In genomic region chr7:70585071-70585470, GRCh38 we compare ENCODE assay signal across 21 cellular contexts.
DNase-seq lines count a peak whose midpoint lies in the region; ATAC-seq, FAIRE-seq and TF ChIP-seq lines count a peak whose summit lies in the region.
"Had no signal": no experiment of that assay in that cellular context is flagged by ENCODE, and none has a peak within 500 bp of the region (broad histone marks: within the 10 kb centered on the region; RNA-seq: fewer than 3 reads in every experiment).

No MANE protein-coding gene starts in this region.

- CTCF ChIA-PET in CD8-positive, alpha-beta memory T cell (lab: Charles Lee) = interaction anchor here (1.1 to 2.4 kb wide), 4 partner anchors 63 to 117 kb away, joined by 3 to 12 read pairs (median 4); no protein-coding TSS in a partner anchor

- POLR2A ChIA-PET in CD8-positive, alpha-beta memory T cell (lab: Charles Lee) = interaction anchor here (0.6 kb wide), 1 partner anchor 113 kb away, joined by 5 read pairs; no protein-coding TSS in a partner anchor

- H3K9me3 ChIP-seq in kidney (ENCODE audit: control insufficient read depth in 1 of 2, low read length in 2 of 2) = no peaks in the 10 kb centered on the region
- H3K9me3 ChIP-seq in CD8-positive, alpha-beta memory T cell (ENCODE audit: low read length) = no peaks in the 10 kb centered on the region
- H3K9me3 ChIP-seq: esophagus muscularis mucosa, upper lobe of right lung had no signal

- in situ Hi-C loops in astrocyte of the spinal cord (cut with HindIII; ENCODE audit: low sequenced_read_pairs) = no loop called here

- DNase-seq in DMS 273 (lab: John Stamatoyannopoulos, UW; ENCODE audit: unreplicated experiment) = peak; percentile 55
- no peak for DNase-seq in DMS 273 treated with DMSO at 0.1 percent for 48 hours (lab: John Stamatoyannopoulos, UW)
- peak; percentile 72 for DNase-seq in GM23338 (ENCODE audit: low spot score)
- no peak for DNase-seq in astrocyte of the spinal cord (ENCODE audit: low read depth, low spot score)
- DNase-seq in kidney = no peak
- no peak for DNase-seq in CD8-positive, alpha-beta memory T cell
- no peak for DNase-seq in cardiac septum (ENCODE audit: low spot score)
- DNase-seq: 8988T; activated T-cell treated with anti-CD3 and anti-CD28 coated beads, Interleukin-2, amount 50 U/mL, for 24 hours; CD4-positive, CD25-positive, alpha-beta regulatory T cell; KBM-7; left ventricle myocardium superior; NCI-H526; right cardiac atrium; RPMI8226; upper lobe of right lung had no signal

- peak overlapping the region; percentile 4; the same call in 1 of the 2 replicates for H2AFZ ChIP-seq in GM23338

- H3K36me3 Mint-ChIP-seq in GM23338 (ENCODE audit: low read depth) = no peaks in the 10 kb centered on the region
- no peaks in the 10 kb centered on the region for H3K36me3 Mint-ChIP-seq in CD8-positive, alpha-beta memory T cell
- H3K36me3 Mint-ChIP-seq: CD4-positive, CD25-positive, alpha-beta regulatory T cell had no signal

- H3K4me1 ChIP-seq in GM23338 (ENCODE audit: insufficient read depth) = peaks cover 43% of the 10 kb centered on the region
- peaks cover 7 to 20% of the 10 kb centered on the region in 2 donors for H3K4me1 ChIP-seq in kidney (ENCODE audit: control insufficient read depth in 1 of 2, insufficient read depth in 1 of 2, low read depth in 1 of 2, low read length in 2 of 2)
- H3K4me1 ChIP-seq in CD8-positive, alpha-beta memory T cell (ENCODE audit: insufficient read depth, low read length) = no peaks in the 10 kb centered on the region
- H3K4me1 ChIP-seq: esophagus muscularis mucosa, upper lobe of right lung had no signal

- no peak for FAIRE-seq in kidney (lab: Jason Lieb, UNC)
- FAIRE-seq: colon, G401.6, GM18507 had no signal

- intact Hi-C loops in kidney (cut with DNase I) = no loop called here
- intact Hi-C loops in cardiac septum (cut with DNase I) = no loop called here

- H3K27ac ChIP-seq in GM23338 (ENCODE audit: low read depth) (no peak overlapping the region), kidney (ENCODE audit: low read depth in 2 of 2, low read length in 2 of 2) (no peak overlapping the region)
- no peak overlapping the region for H3K27ac ChIP-seq in CD8-positive, alpha-beta memory T cell (ENCODE audit: low read depth, low read length)
- H3K27ac ChIP-seq: esophagus muscularis mucosa, upper lobe of right lung had no signal

- no peaks in the 10 kb centered on the region for H3F3A ChIP-seq in GM23338 (replicated peaks; ENCODE audit: low read depth)

- peaks cover 10% of the 10 kb centered on the region for H3K27me3 Mint-ChIP-seq in GM23338 (ENCODE audit: insufficient read depth, low read depth, poor library complexity)
- H3K27me3 Mint-ChIP-seq in CD8-positive, alpha-beta memory T cell = no peaks in the 10 kb centered on the region
- H3K27me3 Mint-ChIP-seq: activated T-cell treated with anti-CD3 and anti-CD28 coated beads, Interleukin-2, amount 50 U/mL, for 24 hours; CD4-positive, CD25-positive, alpha-beta regulatory T cell had no signal

- TF ChIP-seq CTCF in GM23338 (conservative IDR thresholded peaks at IDR 0.05; ENCODE audit: low read depth in 2 of 2) (peak; percentile 67 to 85), astrocyte of the spinal cord (IDR thresholded peaks at IDR 0.05; ENCODE audit: low read depth, low read length) (peak; percentile 27), kidney (IDR thresholded peaks at IDR 0.05; ENCODE audit: borderline replicate concordance, extremely low read depth, insufficient read depth) (peak; percentile 10)

- H3K9me3 Mint-ChIP-seq in GM23338 = no peaks in the 10 kb centered on the region
- H3K9me3 Mint-ChIP-seq in CD8-positive, alpha-beta memory T cell = no peaks in the 10 kb centered on the region
- H3K9me3 Mint-ChIP-seq: activated T-cell treated with anti-CD3 and anti-CD28 coated beads, Interleukin-2, amount 50 U/mL, for 24 hours; CD4-positive, CD25-positive, alpha-beta regulatory T cell had no signal

- no peak overlapping the region for H3K4me3 Mint-ChIP-seq in GM23338
- no peak overlapping the region for H3K4me3 Mint-ChIP-seq in CD8-positive, alpha-beta memory T cell
- H3K4me3 Mint-ChIP-seq: activated T-cell treated with anti-CD3 and anti-CD28 coated beads, Interleukin-2, amount 50 U/mL, for 24 hours; CD4-positive, CD25-positive, alpha-beta regulatory T cell had no signal

- no peaks in the 10 kb centered on the region; the same call in 1 of the 2 replicates for H4K20me1 ChIP-seq in GM23338 (replicated peaks; ENCODE audit: insufficient read depth)

- H3K4me3 ChIP-seq in GM23338 (no peak overlapping the region), astrocyte of the spinal cord (ENCODE audit: low read depth, low read length) (no peak overlapping the region), kidney (ENCODE audit: low read length in 2 of 2) (no peak overlapping the region)
- no peak overlapping the region for H3K4me3 ChIP-seq in CD8-positive, alpha-beta memory T cell (ENCODE audit: low read length)
- H3K4me3 ChIP-seq: esophagus muscularis mucosa, upper lobe of right lung had no signal

- no peaks in the 10 kb centered on the region for H3K36me3 ChIP-seq in GM23338 (ENCODE audit: insufficient read depth)
- H3K36me3 ChIP-seq in kidney (ENCODE audit: control insufficient read depth in 1 of 2, insufficient read depth in 2 of 2, low read length in 2 of 2) = no peaks in the 10 kb centered on the region
- H3K36me3 ChIP-seq in CD8-positive, alpha-beta memory T cell (ENCODE audit: insufficient read depth, low read length) = no peaks in the 10 kb centered on the region
- H3K36me3 ChIP-seq: esophagus muscularis mucosa, upper lobe of right lung had no signal

- H3K27me3 ChIP-seq in GM23338 (ENCODE audit: insufficient read depth) = no peaks in the 10 kb centered on the region
- H3K27me3 ChIP-seq in CD8-positive, alpha-beta memory T cell (ENCODE audit: insufficient read depth, low read length, poor library complexity, severe bottlenecking) = no peaks in the 10 kb centered on the region
- H3K27me3 ChIP-seq: esophagus muscularis mucosa, upper lobe of right lung had no signal

- ATAC-seq in GM23338 = peak; percentile 69
- no peak for ATAC-seq in GM21367 (IDR thresholded peaks at IDR 0.05; ENCODE audit: unreplicated experiment)
- ATAC-seq: left ventricle myocardium superior, right cardiac atrium, upper lobe of right lung had no signal

- H3K27ac Mint-ChIP-seq in GM23338 = no peak overlapping the region
- no peak overlapping the region for H3K27ac Mint-ChIP-seq in CD8-positive, alpha-beta memory T cell
- H3K27ac Mint-ChIP-seq: activated T-cell treated with anti-CD3 and anti-CD28 coated beads, Interleukin-2, amount 50 U/mL, for 24 hours; CD4-positive, CD25-positive, alpha-beta regulatory T cell had no signal

- H3K9me2 ChIP-seq in GM23338 (ENCODE audit: insufficient read depth) = no peaks in the 10 kb centered on the region

- no peak overlapping the region for H3K9ac ChIP-seq in kidney (ENCODE audit: low read length in 2 of 2)

- 0 out of 2 replicates have a peak overlapping the region, but pooled peaks have one; percentile 12 for H3K4me2 ChIP-seq in GM23338

- H3K4me1 Mint-ChIP-seq in GM23338 = peaks cover 74% of the 10 kb centered on the region
- peaks cover 8 to 14% (median 12%) of the 10 kb centered on the region in 3 donors for H3K4me1 Mint-ChIP-seq in CD8-positive, alpha-beta memory T cell
- H3K4me1 Mint-ChIP-seq: CD4-positive, CD25-positive, alpha-beta regulatory T cell had no signal

- H3K79me2 ChIP-seq in GM23338 (replicated peaks; ENCODE audit: insufficient read depth) = no peaks in the 10 kb centered on the region

TF ChIP-seq in GM23338, 12 proteins besides CTCF, POLR2A, EP300 and RAD21 (continues in another document):
- TF ChIP-seq ETS1 (IDR thresholded peaks at IDR 0.05) (no peak), EZH2phosphoT487 (IDR thresholded peaks at IDR 0.05; ENCODE audit: unreplicated experiment) (no peak), JUNB (IDR thresholded peaks at IDR 0.05; ENCODE audit: unreplicated experiment) (no peak), ZNF331 (CRISPR knock-in tag; IDR thresholded peaks at IDR 0.05; ENCODE audit: low read depth) (no peak)

Comparison
In these comparisons a context has a peak if more than half of its experiments do, and no peak if none do; other contexts are left out.
1. DNase-seq: peak in DMS 273 (single experiment) and GM23338 (single experiment); none in DMS 273 treated with DMSO at 0.1 percent for 48 hours (single experiment), astrocyte of the spinal cord (single experiment), kidney (single experiment), CD8-positive, alpha-beta memory T cell (0 of 5) and cardiac septum (single experiment).
2. CTCF ChIP-seq: peak in every context shown above with its lines; median percentile 76 in GM23338; 27 in astrocyte of the spinal cord; 10 in kidney.